18 cellular contexts compared by ENCODE assay signal in the genomic region with DNA sequence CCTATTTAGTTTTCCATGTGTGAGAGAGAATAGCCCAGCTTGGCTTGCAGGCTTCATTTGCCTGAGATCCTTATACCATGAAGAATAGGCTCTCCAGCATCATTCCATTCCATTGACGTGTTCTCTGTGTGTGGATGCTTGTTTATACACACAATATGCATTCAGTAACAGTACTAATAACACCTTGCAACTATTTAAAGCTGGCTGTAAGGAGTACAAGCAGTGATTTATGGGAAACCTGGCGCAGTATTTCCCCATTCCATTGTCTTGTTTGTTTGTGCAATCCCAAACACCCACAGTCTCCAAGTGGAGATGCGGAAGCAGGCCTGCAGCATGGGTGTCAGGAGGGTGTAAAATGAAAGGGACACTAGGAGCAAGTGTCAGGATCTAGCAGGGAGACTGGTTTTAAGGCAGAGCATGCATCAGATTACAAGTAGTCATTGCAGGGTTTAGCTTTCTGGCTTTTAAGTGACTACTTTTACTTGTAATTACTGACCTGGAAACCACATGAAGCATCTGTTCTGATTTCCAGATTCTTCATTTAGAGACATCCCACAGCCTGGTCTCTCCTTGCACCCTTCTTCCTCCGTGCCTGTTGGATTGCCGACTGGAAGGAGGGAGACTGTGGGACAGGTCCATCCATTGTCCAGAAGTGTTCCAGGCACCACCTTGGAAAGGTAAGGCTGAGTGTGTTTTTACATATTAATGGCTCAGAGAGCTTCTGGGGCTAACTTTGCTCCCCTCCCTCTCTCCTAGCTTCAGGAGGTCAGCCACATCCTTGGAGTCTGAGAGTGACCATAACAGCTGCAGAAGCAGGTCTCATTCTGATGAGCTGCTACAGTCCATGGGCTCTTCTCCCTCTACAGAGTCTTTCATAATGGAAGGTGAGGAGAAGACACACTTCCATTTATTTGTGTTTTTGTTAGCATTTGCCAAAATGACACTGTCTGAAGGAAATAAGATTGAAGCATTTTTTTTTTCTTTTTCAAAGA.
DNase-seq lines count a peak whose midpoint lies in the region; TF ChIP-seq lines count a peak whose summit lies in the region.
"Had no signal": no experiment of that assay in that cellular context is flagged by ENCODE, and none has a peak within 500 bp of the region (broad histone marks: within the 10 kb centered on the region; RNA-seq: fewer than 3 reads in every experiment).

No MANE protein-coding gene starts in this region.

- 79% methylated on average over 5 of the region's 5 CpGs for WGBS in prostate gland

- no peaks in the 10 kb centered on the region for H3K4me1 Mint-ChIP-seq in neural progenitor cell
- H3K4me1 Mint-ChIP-seq: activated CD8-positive, alpha-beta memory T cell treated with anti-CD3 and anti-CD28 coated beads, Interleukin-2, amount 10 ng/mL, durations not matched to agents 7 days and 5 days; mesothelial cell of epicardium; T-cell had no signal

- no peak overlapping the region for H3K27ac ChIP-seq in neural progenitor cell
- no peak overlapping the region for H3K27ac ChIP-seq in prostate gland
- H3K27ac ChIP-seq: cardiac muscle cell, transverse colon had no signal

- H3K27ac Mint-ChIP-seq in neural progenitor cell = no peak overlapping the region
- H3K27ac Mint-ChIP-seq: activated CD8-positive, alpha-beta memory T cell treated with anti-CD3 and anti-CD28 coated beads, Interleukin-2, amount 10 ng/mL, durations not matched to agents 7 days and 5 days; CD4-positive, alpha-beta T cell; mesothelial cell of epicardium; T-cell had no signal

- H3K9me3 ChIP-seq in neural progenitor cell (ENCODE audit: low read depth) (no peaks in the 10 kb centered on the region), prostate gland (no peaks in the 10 kb centered on the region)
- H3K9me3 ChIP-seq: transverse colon had no signal

- H3F3A ChIP-seq in neural progenitor cell (ENCODE audit: low read depth) = no peaks in the 10 kb centered on the region

- TF ChIP-seq CTCF in neural progenitor cell (IDR thresholded peaks at IDR 0.05) (no peak), prostate gland (IDR thresholded peaks at IDR 0.05) (no peak)

- no peak overlapping the region for H3K4me3 Mint-ChIP-seq in neural progenitor cell
- H3K4me3 Mint-ChIP-seq: activated CD8-positive, alpha-beta memory T cell treated with anti-CD3 and anti-CD28 coated beads, Interleukin-2, amount 10 ng/mL, durations not matched to agents 7 days and 5 days; CD4-positive, alpha-beta T cell; mesothelial cell of epicardium; T-cell had no signal

- no peaks in the 10 kb centered on the region for H3K27me3 ChIP-seq in neural progenitor cell
- no peaks in the 10 kb centered on the region for H3K27me3 ChIP-seq in prostate gland (replicated peaks; ENCODE audit: insufficient read depth)
- H3K27me3 ChIP-seq: cardiac muscle cell, transverse colon had no signal

- DNase-seq in CD1c-positive myeloid dendritic cell (ENCODE audit: extremely low spot score) = peak; percentile 71
- DNase-seq in M059J (ENCODE audit: low read depth) = peak; percentile 30
- peak; percentile 60 for DNase-seq in dedifferentiated amniotic fluid mesenchymal stem cell (ENCODE audit: extremely low spot score)
- DNase-seq in neural progenitor cell (ENCODE audit: low spot score) = no peak
- DNase-seq in prostate gland (ENCODE audit: low spot score) = no peak
- no peak for DNase-seq in NCI-H1092 (lab: John Stamatoyannopoulos, UW)
- no peak for DNase-seq in RPMI8226
- DNase-seq: activated CD8-positive, alpha-beta memory T cell treated with anti-CD3 and anti-CD28 coated beads, Interleukin-2, amount 10 ng/mL, durations not matched to agents 7 days and 5 days; CD4-positive, alpha-beta T cell; effector CD8-positive, alpha-beta T cell; Karpas-422; NCI-H1930; NCI-H82; T-cell; transverse colon had no signal

- no peaks in the 10 kb centered on the region for H3K79me2 ChIP-seq in neural progenitor cell (ENCODE audit: low read depth)

- H3K4me1 ChIP-seq in neural progenitor cell = no peaks in the 10 kb centered on the region
- no peaks in the 10 kb centered on the region for H3K4me1 ChIP-seq in prostate gland (replicated peaks)
- H3K4me1 ChIP-seq: transverse colon had no signal

- no peak for TF ChIP-seq POLR2A in prostate gland (IDR thresholded peaks at IDR 0.05)

- H3K9ac ChIP-seq in neural progenitor cell = no peak overlapping the region

- H3K4me3 ChIP-seq in neural progenitor cell = no peak overlapping the region
- H3K4me3 ChIP-seq in prostate gland = no peak overlapping the region
- H3K4me3 ChIP-seq: cardiac muscle cell, GM12878, transverse colon had no signal

- no peaks in the 10 kb centered on the region for H3K27me3 Mint-ChIP-seq in neural progenitor cell (ENCODE audit: insufficient read depth, low read depth)

- H3K36me3 ChIP-seq in neural progenitor cell (no peaks in the 10 kb centered on the region), prostate gland (no peaks in the 10 kb centered on the region)
- H3K36me3 ChIP-seq: cardiac muscle cell, transverse colon had no signal

- no peaks in the 10 kb centered on the region for H3K9me3 Mint-ChIP-seq in neural progenitor cell
- H3K9me3 Mint-ChIP-seq: CD4-positive, alpha-beta T cell; mesothelial cell of epicardium; T-cell had no signal

- intact Hi-C loops in prostate gland (cut with DNase I) = no loop called here

- peak overlapping the region; percentile 19 for H2AFZ ChIP-seq in neural progenitor cell (replicated peaks)

- no peaks in the 10 kb centered on the region for H4K20me1 ChIP-seq in neural progenitor cell (ENCODE audit: low read depth)

- no peak overlapping the region for H3K4me2 ChIP-seq in neural progenitor cell

- H3K36me3 Mint-ChIP-seq in neural progenitor cell = no peaks in the 10 kb centered on the region
- H3K36me3 Mint-ChIP-seq: activated CD8-positive, alpha-beta memory T cell treated with anti-CD3 and anti-CD28 coated beads, Interleukin-2, amount 10 ng/mL, durations not matched to agents 7 days and 5 days; mesothelial cell of epicardium; T-cell had no signal

Comparison
In these comparisons a context has a peak if more than half of its experiments do, and no peak if none do; other contexts are left out.
1. DNase-seq: peak in CD1c-positive myeloid dendritic cell (single experiment), M059J (single experiment) and dedifferentiated amniotic fluid mesenchymal stem cell (single experiment); none in neural progenitor cell (single experiment), prostate gland (single experiment), NCI-H1092 (single experiment) and RPMI8226 (single experiment).